In genomic region chr20:2618815-2619214, GRCh38 we compare ENCODE assay signal across 1 cellular context.
TF ChIP-seq lines count a peak whose summit lies in the region.

No MANE protein-coding gene starts in this region.

TF ChIP-seq in HepG2, 621 proteins besides CTCF, POLR2A, EP300 and RAD21:
- no peak for TF ChIP-seq SAFB2 (CRISPR knock-in tag; IDR thresholded peaks at IDR 0.05; ENCODE audit: borderline replicate concordance, low read depth)
- TF ChIP-seq HNRNPK (IDR thresholded peaks at IDR 0.05; ENCODE audit: low read depth, low read length, poor library complexity, severe bottlenecking), result no peak
- no peak for TF ChIP-seq RELA (CRISPR knock-in tag; IDR thresholded peaks at IDR 0.05)
- TF ChIP-seq ZNF577 (CRISPR knock-in tag; IDR thresholded peaks at IDR 0.05; ENCODE audit: borderline replicate concordance, low read depth), result no peak
